1 cellular context compared by ENCODE assay signal in the genomic region with DNA sequence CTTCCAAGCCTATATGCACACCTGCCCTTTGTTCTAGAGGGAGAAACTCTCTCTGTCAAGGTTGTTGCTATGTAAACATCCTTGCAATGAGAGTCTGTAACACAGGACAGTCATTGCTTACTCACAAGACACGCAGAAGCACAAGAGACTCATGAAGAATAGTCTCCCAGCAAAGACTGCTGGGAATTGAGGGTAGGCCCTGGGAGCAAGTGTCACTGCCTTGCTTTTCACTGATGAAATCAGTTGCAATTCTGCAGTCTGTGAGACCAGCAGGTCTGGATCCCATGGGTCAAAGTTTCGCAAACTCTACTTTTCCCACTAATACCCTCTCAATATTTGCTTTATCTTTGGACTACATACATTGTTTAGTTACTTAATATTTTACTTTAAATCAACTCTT.
A peak's percentile ranks its signal among the peaks of the same experiment; 100 is the strongest.
TF ChIP-seq lines count a peak whose summit lies in the region.

No MANE protein-coding gene starts in this region.

TF ChIP-seq in HepG2, 621 proteins besides CTCF, POLR2A, EP300 and RAD21 (continued from another document and continues in another):
- TF ChIP-seq, protein P1, sequence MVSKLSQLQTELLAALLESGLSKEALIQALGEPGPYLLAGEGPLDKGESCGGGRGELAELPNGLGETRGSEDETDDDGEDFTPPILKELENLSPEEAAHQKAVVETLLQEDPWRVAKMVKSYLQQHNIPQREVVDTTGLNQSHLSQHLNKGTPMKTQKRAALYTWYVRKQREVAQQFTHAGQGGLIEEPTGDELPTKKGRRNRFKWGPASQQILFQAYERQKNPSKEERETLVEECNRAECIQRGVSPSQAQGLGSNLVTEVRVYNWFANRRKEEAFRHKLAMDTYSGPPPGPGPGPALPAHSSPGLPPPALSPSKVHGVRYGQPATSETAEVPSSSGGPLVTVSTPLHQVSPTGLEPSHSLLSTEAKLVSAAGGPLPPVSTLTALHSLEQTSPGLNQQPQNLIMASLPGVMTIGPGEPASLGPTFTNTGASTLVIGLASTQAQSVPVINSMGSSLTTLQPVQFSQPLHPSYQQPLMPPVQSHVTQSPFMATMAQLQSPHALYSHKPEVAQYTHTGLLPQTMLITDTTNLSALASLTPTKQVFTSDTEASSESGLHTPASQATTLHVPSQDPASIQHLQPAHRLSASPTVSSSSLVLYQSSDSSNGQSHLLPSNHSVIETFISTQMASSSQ (IDR thresholded peaks at IDR 0.05; ENCODE audit: low read depth) = peak; percentile 52; the same call in 1 of the 2 replicates
- TF ChIP-seq, protein P1 (CRISPR knock-in tag; IDR thresholded peaks at IDR 0.05; ENCODE audit: borderline replicate concordance) = no peak; the same call in 1 of the 2 replicates
- TF ChIP-seq TEAD2 (CRISPR knock-in tag; IDR thresholded peaks at IDR 0.05) (no peak), CBX5 (CRISPR knock-in tag; IDR thresholded peaks at IDR 0.05; ENCODE audit: borderline replicate concordance) (peak; percentile 96; the same call in 1 of the 2 replicates), POLR2AphosphoS2 (IDR thresholded peaks at IDR 0.05; ENCODE audit: low read depth, low read length) (no peak), ZNF12 (CRISPR knock-in tag; IDR thresholded peaks at IDR 0.05) (peak; percentile 92), BRCA1 (CRISPR knock-in tag; IDR thresholded peaks at IDR 0.05) (no peak), ZBTB8A (CRISPR knock-in tag; IDR thresholded peaks at IDR 0.05; ENCODE audit: borderline replicate concordance, low read depth) (no peak), NFKBIZ (CRISPR knock-in tag; IDR thresholded peaks at IDR 0.05) (peak; percentile 70; the same call in 1 of the 2 replicates), ZNF788 (CRISPR knock-in tag; IDR thresholded peaks at IDR 0.05; ENCODE audit: borderline replicate concordance) (peak; percentile 56; the same call in 1 of the 2 replicates), RXRB (CRISPR knock-in tag; IDR thresholded peaks at IDR 0.05; ENCODE audit: borderline replicate concordance) (peak; percentile 84; the same call in 1 of the 2 replicates), ZNF549 (CRISPR knock-in tag; IDR thresholded peaks at IDR 0.05) (no peak), ZNF703 (CRISPR knock-in tag; IDR thresholded peaks at IDR 0.05; ENCODE audit: borderline replicate concordance) (no peak), SMAD3 (CRISPR knock-in tag; IDR thresholded peaks at IDR 0.05) (peak; percentile 90), ZNF678 (CRISPR knock-in tag; IDR thresholded peaks at IDR 0.05) (no peak), KDM5A (IDR thresholded peaks at IDR 0.05; ENCODE audit: borderline replicate concordance, low read length) (no peak), MTA3 (CRISPR knock-in tag; IDR thresholded peaks at IDR 0.05) (no peak), SIN3A (IDR thresholded peaks at IDR 0.05; ENCODE audit: borderline replicate concordance, low read depth, low read length) (no peak), ZNF329 (CRISPR knock-in tag; IDR thresholded peaks at IDR 0.05; ENCODE audit: low read depth) (peak; percentile 32; the same call in 1 of the 2 replicates), TBP (CRISPR knock-in tag; IDR thresholded peaks at IDR 0.05) (no peak), ZNF619 (CRISPR knock-in tag; IDR thresholded peaks at IDR 0.05) (no peak), NONO (IDR thresholded peaks at IDR 0.05) (no peak), NONO (CRISPR knock-in tag; conservative IDR thresholded peaks at IDR 0.05) (peak; percentile 53; the same call in 1 of the 2 replicates), ADNP (CRISPR knock-in tag; IDR thresholded peaks at IDR 0.05) (no peak), PHF5A (CRISPR knock-in tag; IDR thresholded peaks at IDR 0.05; ENCODE audit: low read depth, unreplicated experiment) (peak; percentile 77), ZNF317 (CRISPR knock-in tag; IDR thresholded peaks at IDR 0.05) (no peak; the same call in 1 of the 2 replicates), ZNF232 (CRISPR knock-in tag; IDR thresholded peaks at IDR 0.05; ENCODE audit: borderline replicate concordance) (no peak), ZSCAN22 (CRISPR knock-in tag; IDR thresholded peaks at IDR 0.05) (no peak), CCDC6 (CRISPR knock-in tag; IDR thresholded peaks at IDR 0.05) (no peak), ZNF749 (CRISPR knock-in tag; IDR thresholded peaks at IDR 0.05; ENCODE audit: borderline replicate concordance) (no peak)
- TF ChIP-seq, protein P2, sequence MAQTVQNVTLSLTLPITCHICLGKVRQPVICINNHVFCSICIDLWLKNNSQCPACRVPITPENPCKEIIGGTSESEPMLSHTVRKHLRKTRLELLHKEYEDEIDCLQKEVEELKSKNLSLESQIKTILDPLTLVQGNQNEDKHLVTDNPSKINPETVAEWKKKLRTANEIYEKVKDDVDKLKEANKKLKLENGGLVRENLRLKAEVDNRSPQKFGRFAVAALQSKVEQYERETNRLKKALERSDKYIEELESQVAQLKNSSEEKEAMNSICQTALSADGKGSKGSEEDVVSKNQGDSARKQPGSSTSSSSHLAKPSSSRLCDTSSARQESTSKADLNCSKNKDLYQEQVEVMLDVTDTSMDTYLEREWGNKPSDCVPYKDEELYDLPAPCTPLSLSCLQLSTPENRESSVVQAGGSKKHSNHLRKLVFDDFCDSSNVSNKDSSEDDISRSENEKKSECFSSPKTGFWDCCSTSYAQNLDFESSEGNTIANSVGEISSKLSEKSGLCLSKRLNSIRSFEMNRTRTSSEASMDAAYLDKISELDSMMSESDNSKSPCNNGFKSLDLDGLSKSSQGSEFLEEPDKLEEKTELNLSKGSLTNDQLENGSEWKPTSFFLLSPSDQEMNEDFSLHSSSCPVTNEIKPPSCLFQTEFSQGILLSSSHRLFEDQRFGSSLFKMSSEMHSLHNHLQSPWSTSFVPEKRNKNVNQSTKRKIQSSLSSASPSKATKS (CRISPR knock-in tag; IDR thresholded peaks at IDR 0.05) = 0 out of 2 replicates have a peak, but pooled peaks have one; percentile 74
- TF ChIP-seq, protein P3, sequence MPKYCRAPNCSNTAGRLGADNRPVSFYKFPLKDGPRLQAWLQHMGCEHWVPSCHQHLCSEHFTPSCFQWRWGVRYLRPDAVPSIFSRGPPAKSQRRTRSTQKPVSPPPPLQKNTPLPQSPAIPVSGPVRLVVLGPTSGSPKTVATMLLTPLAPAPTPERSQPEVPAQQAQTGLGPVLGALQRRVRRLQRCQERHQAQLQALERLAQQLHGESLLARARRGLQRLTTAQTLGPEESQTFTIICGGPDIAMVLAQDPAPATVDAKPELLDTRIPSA (CRISPR knock-in tag; IDR thresholded peaks at IDR 0.05; ENCODE audit: borderline replicate concordance) = no peak
- TF ChIP-seq, protein P4, sequence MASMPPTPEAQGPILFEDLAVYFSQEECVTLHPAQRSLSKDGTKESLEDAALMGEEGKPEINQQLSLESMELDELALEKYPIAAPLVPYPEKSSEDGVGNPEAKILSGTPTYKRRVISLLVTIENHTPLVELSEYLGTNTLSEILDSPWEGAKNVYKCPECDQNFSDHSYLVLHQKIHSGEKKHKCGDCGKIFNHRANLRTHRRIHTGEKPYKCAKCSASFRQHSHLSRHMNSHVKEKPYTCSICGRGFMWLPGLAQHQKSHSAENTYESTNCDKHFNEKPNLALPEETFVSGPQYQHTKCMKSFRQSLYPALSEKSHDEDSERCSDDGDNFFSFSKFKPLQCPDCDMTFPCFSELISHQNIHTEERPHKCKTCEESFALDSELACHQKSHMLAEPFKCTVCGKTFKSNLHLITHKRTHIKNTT (CRISPR knock-in tag; IDR thresholded peaks at IDR 0.05) = no peak
- TF ChIP-seq, protein P5, sequence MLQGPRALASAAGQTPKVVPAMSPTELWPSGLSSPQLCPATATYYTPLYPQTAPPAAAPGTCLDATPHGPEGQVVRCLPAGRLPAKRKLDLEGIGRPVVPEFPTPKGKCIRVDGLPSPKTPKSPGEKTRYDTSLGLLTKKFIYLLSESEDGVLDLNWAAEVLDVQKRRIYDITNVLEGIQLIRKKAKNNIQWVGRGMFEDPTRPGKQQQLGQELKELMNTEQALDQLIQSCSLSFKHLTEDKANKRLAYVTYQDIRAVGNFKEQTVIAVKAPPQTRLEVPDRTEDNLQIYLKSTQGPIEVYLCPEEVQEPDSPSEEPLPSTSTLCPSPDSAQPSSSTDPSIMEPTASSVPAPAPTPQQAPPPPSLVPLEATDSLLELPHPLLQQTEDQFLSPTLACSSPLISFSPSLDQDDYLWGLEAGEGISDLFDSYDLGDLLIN (CRISPR knock-in tag; IDR thresholded peaks at IDR 0.05; ENCODE audit: borderline replicate concordance) = no peak
- TF ChIP-seq, protein P6, sequence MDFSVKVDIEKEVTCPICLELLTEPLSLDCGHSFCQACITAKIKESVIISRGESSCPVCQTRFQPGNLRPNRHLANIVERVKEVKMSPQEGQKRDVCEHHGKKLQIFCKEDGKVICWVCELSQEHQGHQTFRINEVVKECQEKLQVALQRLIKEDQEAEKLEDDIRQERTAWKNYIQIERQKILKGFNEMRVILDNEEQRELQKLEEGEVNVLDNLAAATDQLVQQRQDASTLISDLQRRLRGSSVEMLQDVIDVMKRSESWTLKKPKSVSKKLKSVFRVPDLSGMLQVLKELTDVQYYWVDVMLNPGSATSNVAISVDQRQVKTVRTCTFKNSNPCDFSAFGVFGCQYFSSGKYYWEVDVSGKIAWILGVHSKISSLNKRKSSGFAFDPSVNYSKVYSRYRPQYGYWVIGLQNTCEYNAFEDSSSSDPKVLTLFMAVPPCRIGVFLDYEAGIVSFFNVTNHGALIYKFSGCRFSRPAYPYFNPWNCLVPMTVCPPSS (IDR thresholded peaks at IDR 0.05) = no peak
- TF ChIP-seq, protein P7, sequence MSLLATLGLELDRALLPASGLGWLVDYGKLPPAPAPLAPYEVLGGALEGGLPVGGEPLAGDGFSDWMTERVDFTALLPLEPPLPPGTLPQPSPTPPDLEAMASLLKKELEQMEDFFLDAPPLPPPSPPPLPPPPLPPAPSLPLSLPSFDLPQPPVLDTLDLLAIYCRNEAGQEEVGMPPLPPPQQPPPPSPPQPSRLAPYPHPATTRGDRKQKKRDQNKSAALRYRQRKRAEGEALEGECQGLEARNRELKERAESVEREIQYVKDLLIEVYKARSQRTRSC (CRISPR knock-in tag; IDR thresholded peaks at IDR 0.05; ENCODE audit: low read depth) = no peak
- TF ChIP-seq, protein P8, sequence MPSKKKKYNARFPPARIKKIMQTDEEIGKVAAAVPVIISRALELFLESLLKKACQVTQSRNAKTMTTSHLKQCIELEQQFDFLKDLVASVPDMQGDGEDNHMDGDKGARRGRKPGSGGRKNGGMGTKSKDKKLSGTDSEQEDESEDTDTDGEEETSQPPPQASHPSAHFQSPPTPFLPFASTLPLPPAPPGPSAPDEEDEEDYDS (CRISPR knock-in tag; IDR thresholded peaks at IDR 0.05) = peak; percentile 61; the same call in 1 of the 2 replicates
- TF ChIP-seq, protein P9, sequence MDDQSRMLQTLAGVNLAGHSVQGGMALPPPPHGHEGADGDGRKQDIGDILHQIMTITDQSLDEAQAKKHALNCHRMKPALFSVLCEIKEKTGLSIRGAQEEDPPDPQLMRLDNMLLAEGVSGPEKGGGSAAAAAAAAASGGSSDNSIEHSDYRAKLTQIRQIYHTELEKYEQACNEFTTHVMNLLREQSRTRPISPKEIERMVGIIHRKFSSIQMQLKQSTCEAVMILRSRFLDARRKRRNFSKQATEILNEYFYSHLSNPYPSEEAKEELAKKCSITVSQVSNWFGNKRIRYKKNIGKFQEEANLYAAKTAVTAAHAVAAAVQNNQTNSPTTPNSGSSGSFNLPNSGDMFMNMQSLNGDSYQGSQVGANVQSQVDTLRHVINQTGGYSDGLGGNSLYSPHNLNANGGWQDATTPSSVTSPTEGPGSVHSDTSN (CRISPR knock-in tag; IDR thresholded peaks at IDR 0.05; ENCODE audit: borderline replicate concordance) = no peak
- TF ChIP-seq, protein P10, sequence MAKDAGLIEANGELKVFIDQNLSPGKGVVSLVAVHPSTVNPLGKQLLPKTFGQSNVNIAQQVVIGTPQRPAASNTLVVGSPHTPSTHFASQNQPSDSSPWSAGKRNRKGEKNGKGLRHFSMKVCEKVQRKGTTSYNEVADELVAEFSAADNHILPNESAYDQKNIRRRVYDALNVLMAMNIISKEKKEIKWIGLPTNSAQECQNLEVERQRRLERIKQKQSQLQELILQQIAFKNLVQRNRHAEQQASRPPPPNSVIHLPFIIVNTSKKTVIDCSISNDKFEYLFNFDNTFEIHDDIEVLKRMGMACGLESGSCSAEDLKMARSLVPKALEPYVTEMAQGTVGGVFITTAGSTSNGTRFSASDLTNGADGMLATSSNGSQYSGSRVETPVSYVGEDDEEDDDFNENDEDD (CRISPR knock-in tag; IDR thresholded peaks at IDR 0.05; ENCODE audit: borderline replicate concordance) = 0 out of 2 replicates have a peak, but pooled peaks have one; percentile 39
- TF ChIP-seq, protein P11, sequence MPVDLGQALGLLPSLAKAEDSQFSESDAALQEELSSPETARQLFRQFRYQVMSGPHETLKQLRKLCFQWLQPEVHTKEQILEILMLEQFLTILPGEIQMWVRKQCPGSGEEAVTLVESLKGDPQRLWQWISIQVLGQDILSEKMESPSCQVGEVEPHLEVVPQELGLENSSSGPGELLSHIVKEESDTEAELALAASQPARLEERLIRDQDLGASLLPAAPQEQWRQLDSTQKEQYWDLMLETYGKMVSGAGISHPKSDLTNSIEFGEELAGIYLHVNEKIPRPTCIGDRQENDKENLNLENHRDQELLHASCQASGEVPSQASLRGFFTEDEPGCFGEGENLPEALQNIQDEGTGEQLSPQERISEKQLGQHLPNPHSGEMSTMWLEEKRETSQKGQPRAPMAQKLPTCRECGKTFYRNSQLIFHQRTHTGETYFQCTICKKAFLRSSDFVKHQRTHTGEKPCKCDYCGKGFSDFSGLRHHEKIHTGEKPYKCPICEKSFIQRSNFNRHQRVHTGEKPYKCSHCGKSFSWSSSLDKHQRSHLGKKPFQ (CRISPR knock-in tag; IDR thresholded peaks at IDR 0.05; ENCODE audit: insufficient replicate concordance) = no peak
- TF ChIP-seq, protein P12, sequence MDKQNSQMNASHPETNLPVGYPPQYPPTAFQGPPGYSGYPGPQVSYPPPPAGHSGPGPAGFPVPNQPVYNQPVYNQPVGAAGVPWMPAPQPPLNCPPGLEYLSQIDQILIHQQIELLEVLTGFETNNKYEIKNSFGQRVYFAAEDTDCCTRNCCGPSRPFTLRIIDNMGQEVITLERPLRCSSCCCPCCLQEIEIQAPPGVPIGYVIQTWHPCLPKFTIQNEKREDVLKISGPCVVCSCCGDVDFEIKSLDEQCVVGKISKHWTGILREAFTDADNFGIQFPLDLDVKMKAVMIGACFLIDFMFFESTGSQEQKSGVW (CRISPR knock-in tag; IDR thresholded peaks at IDR 0.05; ENCODE audit: borderline replicate concordance) = no peak
